ENCODE assay signal across 16 cellular contexts in genomic region chr2:23583467-23583866, GRCh38.
DNase-seq lines count a peak whose midpoint lies in the region; ATAC-seq and TF ChIP-seq lines count a peak whose summit lies in the region.
"Had no signal": no experiment of that assay in that cellular context is flagged by ENCODE, and none has a peak within 500 bp of the region (broad histone marks: within the 10 kb centered on the region; RNA-seq: fewer than 3 reads in every experiment).

No MANE protein-coding gene starts in this region.

- H3K4me1 Mint-ChIP-seq in chondrocyte (ENCODE audit: low read depth), result peaks cover 17% of the 10 kb centered on the region
- H3K4me1 Mint-ChIP-seq in CD8-positive, alpha-beta T cell (ENCODE audit: low read depth), result no peaks in the 10 kb centered on the region

- CTCF ChIA-PET in CD8-positive, alpha-beta T cell (lab: Charles Lee), result no interaction called here

- H3K9me3 ChIP-seq in uterus, result no peaks in the 10 kb centered on the region
- no peaks in the 10 kb centered on the region for H3K9me3 ChIP-seq in CD8-positive, alpha-beta T cell (ENCODE audit: low read length)

- H3K9me3 Mint-ChIP-seq in chondrocyte (ENCODE audit: low read depth), result no peaks in the 10 kb centered on the region
- H3K9me3 Mint-ChIP-seq in CD8-positive, alpha-beta T cell, result no peaks in the 10 kb centered on the region
- H3K9me3 Mint-ChIP-seq: H9 had no signal

- peaks cover 2% of the 10 kb centered on the region for H3K36me3 Mint-ChIP-seq in chondrocyte (ENCODE audit: low read depth)
- H3K36me3 Mint-ChIP-seq in CD8-positive, alpha-beta T cell, result no peaks in the 10 kb centered on the region

- ATAC-seq in CD8-positive, alpha-beta T cell, result no peak
- ATAC-seq: GM12878, HepG2, Right ventricle myocardium inferior had no signal

- H3K27me3 ChIP-seq in rectal smooth muscle tissue (ENCODE audit: control insufficient read depth, insufficient read depth, low read length) (no peaks in the 10 kb centered on the region), uterus (no peaks in the 10 kb centered on the region)
- no peaks in the 10 kb centered on the region for H3K27me3 ChIP-seq in CD8-positive, alpha-beta T cell (ENCODE audit: insufficient read depth, low read length)

- TF ChIP-seq CTCF in chondrocyte (IDR thresholded peaks at IDR 0.05), result no peak
- no peak for TF ChIP-seq CTCF in uterus (IDR thresholded peaks at IDR 0.05)
- TF ChIP-seq CTCF in CD8-positive, alpha-beta T cell (IDR thresholded peaks at IDR 0.05), result no peak

- H3K4me1 ChIP-seq in rectal smooth muscle tissue (ENCODE audit: control insufficient read depth, insufficient read depth, low read length) (peaks cover 10% of the 10 kb centered on the region), uterus (no peaks in the 10 kb centered on the region)
- H3K4me1 ChIP-seq in CD8-positive, alpha-beta T cell (ENCODE audit: insufficient read depth, low read length), result no peaks in the 10 kb centered on the region

- DNase-seq in NCI-H2171 treated with DMSO at 0.1 percent for 48 hours (lab: John Stamatoyannopoulos, UW), result peak; percentile 79
- no peak for DNase-seq in NCI-H2171 (lab: John Stamatoyannopoulos, UW)
- DNase-seq in chondrocyte (ENCODE audit: low spot score), result peak; percentile 15
- no peak for DNase-seq in uterus
- no peak for DNase-seq in RPMI8226
- DNase-seq in kidney tubule cell (ENCODE audit: low spot score), result no peak
- DNase-seq in CD8-positive, alpha-beta T cell, result no peak
- DNase-seq: C1 segment of cervical spinal cord, H9, Karpas-422, MM.1S, NCI-H2227 treated with DMSO at 0.1 percent for 48 hours had no signal

- H3K4me3 Mint-ChIP-seq in chondrocyte (ENCODE audit: unreplicated experiment), result no peak overlapping the region
- H3K4me3 Mint-ChIP-seq in CD8-positive, alpha-beta T cell, result no peak overlapping the region
- H3K4me3 Mint-ChIP-seq: H9 had no signal

- no peak overlapping the region for H3K27ac Mint-ChIP-seq in chondrocyte (ENCODE audit: unreplicated experiment)
- no peak overlapping the region for H3K27ac Mint-ChIP-seq in CD8-positive, alpha-beta T cell
- H3K27ac Mint-ChIP-seq: H9 had no signal

- POLR2A ChIA-PET in CD8-positive, alpha-beta T cell (lab: Charles Lee), result no interaction called here

- H3K4me3 ChIP-seq in rectal smooth muscle tissue (ENCODE audit: low read length) (no peak overlapping the region), uterus (no peak overlapping the region)
- no peak overlapping the region for H3K4me3 ChIP-seq in CD8-positive, alpha-beta T cell (ENCODE audit: low read depth, low read length)
- H3K4me3 ChIP-seq: GM12878 had no signal

- intact Hi-C loops in uterus (cut with DNase I; ENCODE audit: low total_unique reads), result no loop called here
- intact Hi-C loops in CD8-positive, alpha-beta T cell (cut with DNase I, micrococcal nuclease), result no loop called here

- no peaks in the 10 kb centered on the region for H3K36me3 ChIP-seq in rectal smooth muscle tissue (ENCODE audit: control insufficient read depth, insufficient read depth, low read length)
- no peaks in the 10 kb centered on the region for H3K36me3 ChIP-seq in uterus
- no peaks in the 10 kb centered on the region for H3K36me3 ChIP-seq in CD8-positive, alpha-beta T cell (ENCODE audit: insufficient read depth, low read length)

- H3K27me3 Mint-ChIP-seq in chondrocyte (ENCODE audit: low read depth), result no peaks in the 10 kb centered on the region
- H3K27me3 Mint-ChIP-seq in CD8-positive, alpha-beta T cell (ENCODE audit: low read depth), result no peaks in the 10 kb centered on the region

- no peak for TF ChIP-seq POLR2A in uterus (IDR thresholded peaks at IDR 0.05)

- H3K9ac ChIP-seq in rectal smooth muscle tissue (ENCODE audit: low read length), result no peak overlapping the region

- H3K27ac ChIP-seq in rectal smooth muscle tissue (ENCODE audit: low read depth, low read length) (peak overlapping the region; percentile 88), uterus (peak overlapping the region; percentile 80 to 84)
- no peak overlapping the region for H3K27ac ChIP-seq in CD8-positive, alpha-beta T cell (ENCODE audit: low read depth, low read length)

Comparison
In these comparisons a context has a peak if more than half of its experiments do, and no peak if none do; other contexts are left out.
1. DNase-seq: peak in NCI-H2171 treated with DMSO at 0.1 percent for 48 hours (single experiment) and chondrocyte (single experiment); none in NCI-H2171 (single experiment), uterus (0 of 2), RPMI8226 (single experiment), kidney tubule cell (single experiment) and CD8-positive, alpha-beta T cell (0 of 7).